Comparison of ENCODE assay signal across 35 cellular contexts in genomic region chr4:17681921-17682566, GRCh38.
"Had no signal": no experiment of that assay in that cellular context is flagged by ENCODE, and none has a peak within 500 bp of the region (broad histone marks: within the 10 kb centered on the region; RNA-seq: fewer than 3 reads in every experiment).

No MANE protein-coding gene starts in this region.

- H3K27ac ChIP-seq: adrenal gland, body of pancreas, brain microvascular endothelial cell, breast epithelium, VCaP had no signal

- H3K4me1 ChIP-seq: adrenal gland, body of pancreas, breast epithelium had no signal

- H3K9me3 Mint-ChIP-seq: activated CD4-positive, alpha-beta memory T cell treated with anti-CD3 and anti-CD28 coated beads for 36 hours; activated CD8-positive, alpha-beta T cell treated with anti-CD3 and anti-CD28 coated beads for 36 hours; activated naive CD4-positive, alpha-beta T cell treated with anti-CD3 and anti-CD28 coated beads for 36 hours; activated naive CD4-positive, alpha-beta T cell treated with anti-CD3 and anti-CD28 coated beads, Interleukin-2, amount 50 U/mL, for 72 hours; activated naive CD8-positive, alpha-beta T cell treated with anti-CD3 and anti-CD28 coated beads for 36 hours; activated T-cell treated with anti-CD3 and anti-CD28 coated beads, Interleukin-2, amount 50 U/mL, for 72 hours; activated T-helper 1 cell treated with anti-CD3 and anti-CD28 coated beads, Interleukin-12 subunit alpha, Interleukin-12 subunit beta, Interleukin-2, Interleukin-4 antibody, amounts not matched to agents 30 ng/mL and 10 ng/mL and 1 ng/mL, durations not matched to agents 14 hours and 24 hours and 36 hours; activated T-helper 17 cell treated with anti-CD3 and anti-CD28 coated beads, Interleukin-2, amount 50 U/mL, for 72 hours; T-helper 1 cell treated with Interleukin-12 subunit alpha and Interleukin-12 subunit beta and Interleukin-4 antibody, amounts not matched to agents 30 μg/mL and 1 μg/mL, for 36 hours; T-helper 2 cell treated with Interferon-gamma antibody and Interleukin-4, amounts not matched to agents 5 μg/mL and 100 μg/mL, for 36 hours had no signal

- H3K4me3 ChIP-seq: adrenal gland, body of pancreas, breast epithelium had no signal

- H3K36me3 ChIP-seq: adrenal gland, brain microvascular endothelial cell, breast epithelium had no signal

- ATAC-seq: activated CD8-positive, alpha-beta T cell treated with anti-CD3 and anti-CD28 coated beads for 36 hours; activated naive CD4-positive, alpha-beta T cell treated with anti-CD3 and anti-CD28 coated beads, Interleukin-2, amount 50 U/mL, for 72 hours; activated T-cell treated with anti-CD3 and anti-CD28 coated beads, Interleukin-2, amount 50 U/mL, for 4 hours; activated T-cell treated with anti-CD3 and anti-CD28 coated beads, Interleukin-2, amount 50 U/mL, for 72 hours; body of pancreas had no signal

- DNase-seq: activated B cell treated with CpG ODN at 0.5 μM for 24 hours; activated CD4-positive, alpha-beta memory T cell treated with anti-CD3 and anti-CD28 coated beads for 36 hours; activated CD4-positive, alpha-beta T cell treated with anti-CD3 and anti-CD28 coated beads for 4 hours; activated CD4-positive, alpha-beta T cell treated with anti-CD3 and anti-CD28 coated beads, Interleukin-2, amount 10 ng/mL, durations not matched to agents 24 days and 14 days; activated CD4-positive, alpha-beta T cell treated with anti-CD3 and anti-CD28 coated beads, Interleukin-2, amount 50 U/mL, for 1 hour; activated CD4-positive, alpha-beta T cell treated with anti-CD3 and anti-CD28 coated beads, Interleukin-2, amount 50 U/mL, for 4 hours; activated CD4-positive, CD25-positive, alpha-beta regulatory T cell treated with anti-CD3 and anti-CD28 coated beads, Interleukin-2, amount 50 U/mL, for 72 hours; activated CD8-positive, alpha-beta memory T cell treated with anti-CD3 and anti-CD28 coated beads, Interleukin-2, amount 50 U/mL, for 4 hours; activated CD8-positive, alpha-beta T cell treated with anti-CD3 and anti-CD28 coated beads for 36 hours; activated effector memory CD4-positive, alpha-beta T cell treated with anti-CD3 and anti-CD28 coated beads, Interleukin-2, amount 50 U/mL, for 16 hours; activated gamma-delta T cell treated with Interleukin-2 at 50 U/mL for 16 hours; activated naive CD4-positive, alpha-beta T cell; activated naive CD4-positive, alpha-beta T cell treated with anti-CD3 and anti-CD28 coated beads for 36 hours; activated naive CD4-positive, alpha-beta T cell treated with anti-CD3 and anti-CD28 coated beads, Interleukin-2, amount 50 U/mL, for 16 hours; activated naive CD8-positive, alpha-beta T cell treated with anti-CD3 and anti-CD28 coated beads for 36 hours; activated T-cell treated with anti-CD3 and anti-CD28 coated beads for 4 hours; activated T-cell treated with anti-CD3 and anti-CD28 coated beads, Interleukin-2, amount 50 U/mL, for 1 hour; activated T-cell treated with anti-CD3 and anti-CD28 coated beads, Interleukin-2, amount 50 U/mL, for 4 hours; activated T-cell treated with anti-CD3 and anti-CD28 coated beads, Interleukin-2, amount 50 U/mL, for 72 hours; adrenal gland; amniotic stem cell; aorta; body of pancreas; brain microvascular endothelial cell; central memory CD4-positive, alpha-beta T cell; T-helper 1 cell; T-helper 2 cell; T-helper 9 cell had no signal

- H3K4me3 Mint-ChIP-seq: activated B cell treated with CpG ODN at 0.5 μM for 24 hours; activated CD4-positive, alpha-beta memory T cell treated with anti-CD3 and anti-CD28 coated beads for 36 hours; activated CD4-positive, alpha-beta T cell treated with anti-CD3 and anti-CD28 coated beads, Interleukin-2, amount 10 ng/mL, durations not matched to agents 24 days and 14 days; activated CD8-positive, alpha-beta T cell treated with anti-CD3 and anti-CD28 coated beads for 36 hours; activated naive CD4-positive, alpha-beta T cell treated with anti-CD3 and anti-CD28 coated beads for 36 hours; activated naive CD8-positive, alpha-beta T cell treated with anti-CD3 and anti-CD28 coated beads for 36 hours; activated T-cell treated with anti-CD3 and anti-CD28 coated beads, Interleukin-2, amount 50 U/mL, for 4 hours; activated T-cell treated with anti-CD3 and anti-CD28 coated beads, Interleukin-2, amount 50 U/mL, for 72 hours; activated T-helper 1 cell treated with anti-CD3 and anti-CD28 coated beads, Interleukin-12 subunit alpha, Interleukin-12 subunit beta, Interleukin-2, Interleukin-4 antibody, amounts not matched to agents 30 ng/mL and 10 ng/mL and 1 ng/mL, durations not matched to agents 14 hours and 24 hours and 36 hours; activated T-helper 17 cell treated with anti-CD3 and anti-CD28 coated beads, Interleukin-2, amount 50 U/mL, for 72 hours; T-helper 1 cell treated with Interleukin-12 subunit alpha and Interleukin-12 subunit beta and Interleukin-4 antibody, amounts not matched to agents 30 μg/mL and 1 μg/mL, for 36 hours; T-helper 2 cell treated with Interferon-gamma antibody and Interleukin-4, amounts not matched to agents 5 μg/mL and 100 μg/mL, for 36 hours had no signal

- H3K27ac Mint-ChIP-seq: activated B cell treated with CpG ODN at 0.5 μM for 24 hours; activated CD4-positive, alpha-beta memory T cell treated with anti-CD3 and anti-CD28 coated beads for 36 hours; activated CD4-positive, alpha-beta T cell treated with anti-CD3 and anti-CD28 coated beads, Interleukin-2, amount 10 ng/mL, durations not matched to agents 24 days and 14 days; activated CD8-positive, alpha-beta T cell treated with anti-CD3 and anti-CD28 coated beads for 36 hours; activated naive CD4-positive, alpha-beta T cell treated with anti-CD3 and anti-CD28 coated beads for 36 hours; activated naive CD4-positive, alpha-beta T cell treated with anti-CD3 and anti-CD28 coated beads, Interleukin-2, amount 50 U/mL, for 72 hours; activated naive CD8-positive, alpha-beta T cell treated with anti-CD3 and anti-CD28 coated beads for 36 hours; activated T-cell treated with anti-CD3 and anti-CD28 coated beads, Interleukin-2, amount 50 U/mL, for 72 hours; activated T-helper 1 cell treated with anti-CD3 and anti-CD28 coated beads, Interleukin-12 subunit alpha, Interleukin-12 subunit beta, Interleukin-2, Interleukin-4 antibody, amounts not matched to agents 30 ng/mL and 10 ng/mL and 1 ng/mL, durations not matched to agents 14 hours and 24 hours and 36 hours; activated T-helper 17 cell treated with anti-CD3 and anti-CD28 coated beads, Interleukin-2, amount 50 U/mL, for 72 hours; T-helper 1 cell treated with Interleukin-12 subunit alpha and Interleukin-12 subunit beta and Interleukin-4 antibody, amounts not matched to agents 30 μg/mL and 1 μg/mL, for 36 hours; T-helper 2 cell treated with Interferon-gamma antibody and Interleukin-4, amounts not matched to agents 5 μg/mL and 100 μg/mL, for 36 hours had no signal

- H3K27me3 Mint-ChIP-seq: activated B cell treated with CpG ODN at 0.5 μM for 24 hours; activated CD4-positive, alpha-beta T cell treated with anti-CD3 and anti-CD28 coated beads, Interleukin-2, amount 10 ng/mL, durations not matched to agents 24 days and 14 days; activated CD8-positive, alpha-beta T cell treated with anti-CD3 and anti-CD28 coated beads for 36 hours; activated naive CD8-positive, alpha-beta T cell treated with anti-CD3 and anti-CD28 coated beads for 36 hours; activated T-helper 17 cell treated with anti-CD3 and anti-CD28 coated beads, Interleukin-2, amount 50 U/mL, for 72 hours had no signal

- H3K36me3 Mint-ChIP-seq: activated CD4-positive, alpha-beta memory T cell treated with anti-CD3 and anti-CD28 coated beads for 36 hours; activated naive CD4-positive, alpha-beta T cell treated with anti-CD3 and anti-CD28 coated beads, Interleukin-2, amount 50 U/mL, for 72 hours; activated naive CD8-positive, alpha-beta T cell treated with anti-CD3 and anti-CD28 coated beads for 36 hours had no signal

- H3K9me3 ChIP-seq: adrenal gland, body of pancreas, breast epithelium had no signal

- H3K27me3 ChIP-seq: adrenal gland, body of pancreas, brain microvascular endothelial cell, breast epithelium had no signal

- H3K4me1 Mint-ChIP-seq: activated B cell treated with CpG ODN at 0.5 μM for 24 hours; activated CD4-positive, alpha-beta T cell treated with anti-CD3 and anti-CD28 coated beads, Interleukin-2, amount 10 ng/mL, durations not matched to agents 24 days and 14 days; activated naive CD8-positive, alpha-beta T cell treated with anti-CD3 and anti-CD28 coated beads for 36 hours; activated T-helper 17 cell treated with anti-CD3 and anti-CD28 coated beads, Interleukin-2, amount 50 U/mL, for 72 hours had no signal
